Comparison of ENCODE assay signal across 26 cellular contexts in genomic region chr20:49106332-49106731, GRCh38.
"Had no signal": no experiment of that assay in that cellular context is flagged by ENCODE, and none has a peak within 500 bp of the region (broad histone marks: within the 10 kb centered on the region; RNA-seq: fewer than 3 reads in every experiment).

No MANE protein-coding gene starts in this region.

- H3K4me3 Mint-ChIP-seq: activated CD8-positive, alpha-beta T cell treated with anti-CD3 and anti-CD28 coated beads, Interleukin-2, amount 10 ng/mL, durations not matched to agents 7 days and 5 days; activated naive CD4-positive, alpha-beta T cell treated with anti-CD3 and anti-CD28 coated beads for 36 hours; activated naive CD8-positive, alpha-beta T cell treated with anti-CD3 and anti-CD28 coated beads, Interleukin-2, amount 50 U/mL, for 24 hours; activated T-cell treated with anti-CD3 and anti-CD28 coated beads, Interleukin-2, amount 50 U/mL, for 4 hours; naive thymus-derived CD8-positive, alpha-beta T cell; T-cell had no signal

- H3K27me3 ChIP-seq: cardiac muscle cell, esophagus muscularis mucosa, gastrocnemius medialis, ovary, thyroid gland, upper lobe of right lung had no signal

- H3K9me3 Mint-ChIP-seq: activated naive CD4-positive, alpha-beta T cell treated with anti-CD3 and anti-CD28 coated beads for 36 hours; activated naive CD8-positive, alpha-beta T cell treated with anti-CD3 and anti-CD28 coated beads, Interleukin-2, amount 50 U/mL, for 24 hours; activated T-cell treated with anti-CD3 and anti-CD28 coated beads, Interleukin-2, amount 50 U/mL, for 4 hours; naive thymus-derived CD8-positive, alpha-beta T cell; T-cell had no signal

- H3K27ac Mint-ChIP-seq: activated naive CD4-positive, alpha-beta T cell treated with anti-CD3 and anti-CD28 coated beads for 36 hours; activated naive CD8-positive, alpha-beta T cell treated with anti-CD3 and anti-CD28 coated beads, Interleukin-2, amount 50 U/mL, for 24 hours had no signal

- H3K4me3 ChIP-seq: cardiac muscle cell, esophagus muscularis mucosa, gastrocnemius medialis, left ventricle myocardium inferior, ovary, thyroid gland, upper lobe of right lung had no signal

- ATAC-seq: activated CD8-positive, alpha-beta T cell treated with anti-CD3 and anti-CD28 coated beads, Interleukin-2, amount 10 ng/mL, durations not matched to agents 7 days and 5 days; activated naive CD8-positive, alpha-beta T cell treated with anti-CD3 and anti-CD28 coated beads, Interleukin-2, amount 50 U/mL, for 24 hours; activated T-cell treated with anti-CD3 and anti-CD28 coated beads, Interleukin-2, amount 50 U/mL, for 4 hours; gastrocnemius medialis; naive thymus-derived CD8-positive, alpha-beta T cell; right cardiac atrium; stimulated activated naive CD8-positive, alpha-beta T cell treated with anti-CD3 and anti-CD28 coated beads, Interleukin-15, Interleukin-2, amounts not matched to agents 100 U/mL and 50 U/mL, for 24 hours; T-cell; upper lobe of right lung had no signal

- H3K4me1 ChIP-seq: esophagus muscularis mucosa, gastrocnemius medialis, thyroid gland, upper lobe of right lung had no signal

- H3K9me3 ChIP-seq: esophagus muscularis mucosa, gastrocnemius medialis, left ventricle myocardium inferior, ovary, thyroid gland, upper lobe of right lung had no signal

- FAIRE-seq: endothelial cell of umbilical vein, TTC549 had no signal

- H3K27ac ChIP-seq: esophagus muscularis mucosa, gastrocnemius medialis, left ventricle myocardium inferior, ovary, thyroid gland, upper lobe of right lung, WERI-Rb-1 had no signal

- H3K27me3 Mint-ChIP-seq: activated naive CD8-positive, alpha-beta T cell treated with anti-CD3 and anti-CD28 coated beads, Interleukin-2, amount 50 U/mL, for 24 hours; naive thymus-derived CD8-positive, alpha-beta T cell; T-cell had no signal

- DNase-seq: activated CD4-positive, alpha-beta T cell treated with anti-CD3 and anti-CD28 coated beads for 1 hour; activated CD4-positive, alpha-beta T cell treated with anti-CD3 and anti-CD28 coated beads, Interleukin-2, amount 50 U/mL, for 1 hour; activated CD8-positive, alpha-beta T cell treated with anti-CD3 and anti-CD28 coated beads, Interleukin-2, amount 10 ng/mL, durations not matched to agents 7 days and 5 days; activated effector memory CD4-positive, alpha-beta T cell treated with Interleukin-2 at 50 U/mL for 16 hours; activated naive CD4-positive, alpha-beta T cell treated with anti-CD3 and anti-CD28 coated beads for 36 hours; activated naive CD8-positive, alpha-beta T cell treated with anti-CD3 and anti-CD28 coated beads, Interleukin-2, amount 50 U/mL, for 24 hours; activated T-cell treated with anti-CD3 and anti-CD28 coated beads, Interleukin-2, amount 50 U/mL, for 4 hours; dermis blood vessel endothelial cell; effector CD8-positive, alpha-beta T cell; gastrocnemius medialis; hippocampal formation; left ventricle myocardium inferior; naive thymus-derived CD8-positive, alpha-beta T cell; ovary; right cardiac atrium; stimulated activated CD4-positive, alpha-beta T cell treated with anti-CD3 and anti-CD28 coated beads, Interleukin-12 subunit alpha, Interleukin-12 subunit beta, amount 100 ng/mL, for 4 hours; stimulated activated CD4-positive, alpha-beta T cell treated with anti-CD3 and anti-CD28 coated beads, Interleukin-4, amount 100 ng/mL, for 4 hours; stimulated activated naive CD8-positive, alpha-beta T cell treated with anti-CD3 and anti-CD28 coated beads, Interleukin-15, Interleukin-2, amounts not matched to agents 100 U/mL and 50 U/mL, for 24 hours; T-cell; thyroid gland; upper lobe of right lung; WERI-Rb-1 had no signal

- H3K36me3 ChIP-seq: ovary had no signal
